Comparison of ENCODE assay signal across 8 cellular contexts in genomic region chr16:89324056-89325010, GRCh38.
A peak's percentile ranks its signal among the peaks of the same experiment; 100 is the strongest.
DNase-seq lines count a peak whose midpoint lies in the region; ATAC-seq and TF ChIP-seq lines count a peak whose summit lies in the region.

No MANE protein-coding gene starts in this region.

- DNase-seq in activated T-cell treated with anti-CD3 and anti-CD28 coated beads for 24 hours (ENCODE audit: low read depth): peak; percentile 58
- DNase-seq in activated T-cell treated with anti-CD3 and anti-CD28 coated beads for 4 hours: no peak
- no peak for DNase-seq in Panc1 (ENCODE audit: low read depth, low spot score)
- peak; percentile 60 for DNase-seq in dermis blood vessel endothelial cell
- peak; percentile 51 for DNase-seq in smooth muscle cell of the brain vasculature (ENCODE audit: low read depth, low spot score)
- no peak for DNase-seq in Kasumi-1 (lab: John Stamatoyannopoulos, UW)
- DNase-seq in SW480 (ENCODE audit: low spot score): no peak

- in situ Hi-C loops in Panc1 (cut with HindIII; ENCODE audit: low pct_unique_long_range_greater_than_20kb, low sequenced_read_pairs): no loop called here

- intact Hi-C loops in Panc1 (cut with micrococcal nuclease; ENCODE audit: unreplicated experiment): no loop called here

- no TSS peak for BruUV-seq in Panc1 (replicated peaks; lab: Mats Ljungman, UMichigan)

- H3K36me3 ChIP-seq in Panc1 (ENCODE audit: control insufficient read depth, insufficient read depth, low read length): no peaks in the 10 kb centered on the region

- CTCF ChIA-PET in Panc1 (lab: Charles Lee): no interaction called here

- no peak for TF ChIP-seq CTCF in Panc1 (IDR thresholded peaks at IDR 0.05)

- H3K27me3 ChIP-seq in Panc1 (ENCODE audit: control insufficient read depth, insufficient read depth, low read length): no peaks in the 10 kb centered on the region

- no peak overlapping the region for H3K4me3 ChIP-seq in Panc1 (ENCODE audit: low read depth in 2 of 2, low read length in 2 of 2)

- ATAC-seq in Panc1 (no peak), GM19023 (IDR thresholded peaks at IDR 0.05; ENCODE audit: unreplicated experiment) (no peak)

- no peaks in the 10 kb centered on the region for H3K9me3 ChIP-seq in Panc1 (ENCODE audit: control insufficient read depth, insufficient read depth, low read depth, low read length)

- peaks cover 93% of the 10 kb centered on the region for H3K4me1 ChIP-seq in Panc1 (ENCODE audit: control insufficient read depth, insufficient read depth, low read length)

- POLR2A ChIA-PET in Panc1 (lab: Charles Lee): no interaction called here

- peak overlapping the region; percentile 85 for H3K27ac ChIP-seq in Panc1 (ENCODE audit: low read length)

Comparison
In these comparisons a context has a peak if more than half of its experiments do, and no peak if none do; other contexts are left out.
1. DNase-seq: peak in activated T-cell treated with anti-CD3 and anti-CD28 coated beads for 24 hours (single experiment), dermis blood vessel endothelial cell (single experiment) and smooth muscle cell of the brain vasculature (single experiment); none in activated T-cell treated with anti-CD3 and anti-CD28 coated beads for 4 hours (single experiment), Panc1 (single experiment), Kasumi-1 (0 of 2) and SW480 (single experiment).